In genomic region chrX:38205037-38205436, GRCh38 we compare ENCODE assay signal across 27 cellular contexts. TPM values are rescaled to one million over a fixed set of nuclear protein-coding genes. Genes with fewer than 3 reads are reported as not detected.
DNase-seq lines count a peak whose midpoint lies in the region; ATAC-seq, FAIRE-seq and TF ChIP-seq lines count a peak whose summit lies in the region.
"Had no signal": no experiment of that assay in that cellular context is flagged by ENCODE, and none has a peak within 500 bp of the region (broad histone marks: within the 10 kb centered on the region; RNA-seq: fewer than 3 reads in every experiment).

No MANE protein-coding gene starts in this region.

- ATAC-seq in HG02870 (IDR thresholded peaks at IDR 0.05; ENCODE audit: unreplicated experiment) (peak; percentile 89), GM12878 (peak; percentile 79), HG03039 (IDR thresholded peaks at IDR 0.05; ENCODE audit: unreplicated experiment) (no peak), aorta (ENCODE audit: low FRiP score) (no peak)
- ATAC-seq: activated T-cell treated with anti-CD3 and anti-CD28 coated beads, Interleukin-2, amount 50 U/mL, for 4 hours; CD8-positive, alpha-beta T cell; stimulated activated naive CD8-positive, alpha-beta T cell treated with anti-CD3 and anti-CD28 coated beads, Interleukin-15, Interleukin-2, amounts not matched to agents 100 U/mL and 50 U/mL, for 24 hours; WTC11 had no signal

- no peak for TF ChIP-seq RAD21 in GM12878 (IDR thresholded peaks at IDR 0.05; ENCODE audit: insufficient read depth, low read depth, low read length)

- H3K4me1 ChIP-seq in GM12878 (ENCODE audit: control insufficient read depth, insufficient read depth, low read length), result 0 out of 2 replicates have a peak, but pooled peaks cover 4% of the 10 kb centered on the region
- H3K4me1 ChIP-seq in aorta (ENCODE audit: control insufficient read depth in 1 of 2, insufficient read depth in 2 of 2, low read length in 2 of 2), result no peaks in the 10 kb centered on the region
- H3K4me1 ChIP-seq: ascending aorta, SJSA1, tibial artery had no signal

- no peak overlapping the region for H3K27ac ChIP-seq in GM12878 (ENCODE audit: control insufficient read depth, insufficient read depth)
- H3K27ac ChIP-seq in aorta (ENCODE audit: low read depth in 1 of 2, low read length in 2 of 2), result no peak overlapping the region
- H3K27ac ChIP-seq: ascending aorta, SJSA1, tibial artery had no signal

- peaks cover 0 to 4% (median 1%) of the 10 kb centered on the region in 3 donors for H3K27me3 Mint-ChIP-seq in CD14-positive monocyte (ENCODE audit: low read depth in 3 of 3)

- H3K36me3 Mint-ChIP-seq in CD14-positive monocyte, result no peaks in the 10 kb centered on the region
- H3K36me3 Mint-ChIP-seq: CD8-positive, alpha-beta T cell; WTC11 had no signal

- H3K9me3 ChIP-seq in GM12878 (replicated peaks; ENCODE audit: control insufficient read depth, insufficient read depth, low read length), result no peaks in the 10 kb centered on the region
- H3K9me3 ChIP-seq in aorta (ENCODE audit: control insufficient read depth, low read length), result no peaks in the 10 kb centered on the region
- H3K9me3 ChIP-seq: ascending aorta, SJSA1 had no signal

- intact Hi-C loops in GM12878 (cut with micrococcal nuclease; ENCODE audit: unreplicated experiment) (no loop called here), aorta (cut with DNase I) (no loop called here), CD14-positive monocyte (cut with micrococcal nuclease) (no loop called here)

- TF ChIP-seq CTCF in GM12865 (IDR thresholded peaks at IDR 0.05; ENCODE audit: insufficient read depth, low read depth, low read length, missing control alignments), result no peak
- TF ChIP-seq CTCF in GM12878 (IDR thresholded peaks at IDR 0.05 in 2 of 3, conservative IDR thresholded peaks at IDR 0.05 in 1 of 3; ENCODE audit: control insufficient read depth in 2 of 3, extremely low read depth in 1 of 3, insufficient read depth in 1 of 3, low read depth in 3 of 3, low read length in 3 of 3), result no peak
- no peak for TF ChIP-seq CTCF in CD14-positive monocyte (IDR thresholded peaks at IDR 0.05)

- TF ChIP-seq EP300 in GM12878 (IDR thresholded peaks at IDR 0.05; ENCODE audit: borderline replicate concordance in 1 of 2, control insufficient read depth in 1 of 2, low read depth in 2 of 2, low read length in 2 of 2), result no peak

- H3K9ac ChIP-seq in GM12878 (ENCODE audit: control insufficient read depth, insufficient read depth, low read length), result no peak overlapping the region

- H3K4me3 ChIP-seq in GM12865 (ENCODE audit: low read depth, low read length) (no peak overlapping the region), GM12878 (no peak overlapping the region), aorta (ENCODE audit: low read length in 2 of 2) (no peak overlapping the region)
- H3K4me3 ChIP-seq: ascending aorta, lung, SJSA1, smooth muscle cell, tibial artery had no signal

- RAD21 ChIA-PET in GM12878 (lab: Charles Lee; ENCODE audit: unreplicated experiment), result no interaction called here

- CTCF ChIA-PET in GM12878 (lab: Yijun Ruan, JAX), result no interaction called here

- no peak for TF ChIP-seq POLR2A in GM12878 (IDR thresholded peaks at IDR 0.05; ENCODE audit: low read depth, low read length)

- H4K20me1 ChIP-seq in GM12878 (ENCODE audit: control insufficient read depth, insufficient read depth), result no peaks in the 10 kb centered on the region

- H3K4me2 ChIP-seq in GM12878 (ENCODE audit: control insufficient read depth, insufficient read depth), result no peak overlapping the region
- H3K4me2 ChIP-seq: smooth muscle cell had no signal

- DNase-seq in GM12865 (ENCODE audit: low read depth) (peak; percentile 21), NAMALWA (ENCODE audit: low spot score) (peak; percentile 60), GM12878 (ENCODE audit: low read depth, low spot score) (peak; percentile 4), RKO (ENCODE audit: low spot score) (no peak), aorta (no peak), CD14-positive monocyte (ENCODE audit: low spot score) (no peak)
- DNase-seq: activated naive CD4-positive, alpha-beta T cell treated with anti-CD3 and anti-CD28 coated beads for 36 hours; activated T-cell treated with anti-CD3 and anti-CD28 coated beads, Interleukin-2, amount 50 U/mL, for 4 hours; CD8-positive, alpha-beta T cell; DMS79; erythroblast; GOT3; islet precursor cell; NCI-H146; NCI-H2171; NCI-H526 treated with DMSO at 0.1 percent for 48 hours; stimulated activated CD4-positive, alpha-beta T cell treated with anti-CD3 and anti-CD28 coated beads, Interleukin-2, amount 100 ng/mL, for 48 hours; stimulated activated naive CD8-positive, alpha-beta T cell treated with anti-CD3 and anti-CD28 coated beads, Interleukin-15, Interleukin-2, amounts not matched to agents 100 U/mL and 50 U/mL, for 24 hours; tibial artery had no signal

- in situ Hi-C loops in GM12878 (cut with MboI), result no loop called here

- H3K27me3 ChIP-seq in GM12878 (replicated peaks in 1 of 2; ENCODE audit: control insufficient read depth in 2 of 2, insufficient read depth in 2 of 2, low read length in 1 of 2) (no peaks in the 10 kb centered on the region), aorta (ENCODE audit: control insufficient read depth in 1 of 2, insufficient read depth in 2 of 2, low read length in 1 of 2) (no peaks in the 10 kb centered on the region)
- H3K27me3 ChIP-seq: ascending aorta, SJSA1, tibial artery had no signal

- FAIRE-seq in GM12878 (lab: Jason Lieb, UNC), result peak; percentile 23
- FAIRE-seq: frontal cortex had no signal

- no TSS peak for BruUV-seq in GM12878 (replicated peaks; lab: Mats Ljungman, UMichigan)

- H3K4me3 Mint-ChIP-seq in CD14-positive monocyte, result no peak overlapping the region
- H3K4me3 Mint-ChIP-seq: activated naive CD4-positive, alpha-beta T cell treated with anti-CD3 and anti-CD28 coated beads for 36 hours; activated T-cell treated with anti-CD3 and anti-CD28 coated beads, Interleukin-2, amount 50 U/mL, for 4 hours; CD8-positive, alpha-beta T cell; WTC11 had no signal

- H3K9me3 Mint-ChIP-seq in CD14-positive monocyte, result peaks cover 0 to 7% (median 0%) of the 10 kb centered on the region in 7 donors
- H3K9me3 Mint-ChIP-seq: activated naive CD4-positive, alpha-beta T cell treated with anti-CD3 and anti-CD28 coated beads for 36 hours; activated T-cell treated with anti-CD3 and anti-CD28 coated beads, Interleukin-2, amount 50 U/mL, for 4 hours; CD8-positive, alpha-beta T cell had no signal

- WGBS in GM12878 (ENCODE audit: insufficient coverage, insufficient replicate concordance, low lambda C conversion rate, missing lambda C conversion rate), result 3% methylated on average over 3 of the region's 3 CpGs
- 63 to 93% methylated on average over 3 of the region's 3 CpGs for WGBS in aorta, 2 donors

- H2AFZ ChIP-seq in GM12878 (ENCODE audit: control insufficient read depth, low read depth, low read length), result no peak overlapping the region

- POLR2A ChIA-PET in GM12878 (lab: Charles Lee), result no interaction called here

- H3K79me2 ChIP-seq in GM12878 (ENCODE audit: control insufficient read depth, insufficient read depth, low read length), result no peaks in the 10 kb centered on the region

- SMC1A ChIA-PET in GM12878 (lab: Charles Lee; ENCODE audit: uncharacterized antibody, unreplicated experiment), result no interaction called here

- H3K36me3 ChIP-seq in GM12878 (ENCODE audit: control insufficient read depth in 2 of 2, insufficient read depth in 2 of 2, low read length in 1 of 2) (no peaks in the 10 kb centered on the region), aorta (ENCODE audit: control insufficient read depth in 1 of 2, insufficient read depth in 2 of 2, low read length in 1 of 2) (no peaks in the 10 kb centered on the region)
- H3K36me3 ChIP-seq: ascending aorta, SJSA1, tibial artery had no signal

- no peak overlapping the region for H3K27ac Mint-ChIP-seq in CD14-positive monocyte
- H3K27ac Mint-ChIP-seq: activated naive CD4-positive, alpha-beta T cell treated with anti-CD3 and anti-CD28 coated beads for 36 hours; CD8-positive, alpha-beta T cell; WTC11 had no signal

- H3K4me1 Mint-ChIP-seq in CD14-positive monocyte, result peaks cover 6% of the 10 kb centered on the region

TF ChIP-seq in GM12878, 131 proteins besides CTCF, POLR2A, EP300 and RAD21 (continues in another document):
- TF ChIP-seq ZNF24 (IDR thresholded peaks at IDR 0.05) (no peak), SPI1 (IDR thresholded peaks at IDR 0.05; ENCODE audit: borderline replicate concordance, insufficient read depth, low read depth, low read length) (peak; percentile 80; the same call in 1 of the 2 replicates), TCF12 (IDR thresholded peaks at IDR 0.05; ENCODE audit: low read depth, low read length) (peak; percentile 63; the same call in 1 of the 2 replicates), NR2F1 (conservative IDR thresholded peaks at IDR 0.05) (no peak), POLR2AphosphoS5 (IDR thresholded peaks at IDR 0.05; ENCODE audit: low read length) (no peak), HCFC1 (IDR thresholded peaks at IDR 0.05; ENCODE audit: low read length) (no peak), BACH1 (IDR thresholded peaks at IDR 0.05; ENCODE audit: borderline replicate concordance) (no peak)

RNA-seq across cellular contexts. Expression of gene SRPX, which starts 15.6 kb away (rescaled TPM):
- 0.34 and 0.42 TPM in 2 replicates for total RNA-seq in GM12878 (2013; cell fraction: nucleolus; rRNA removed)
- total RNA-seq in GM12878 (2014; rRNA removed) (0.06 TPM in 1 of 2 replicates, not detected in the other), GM12878 (2014; rRNA removed; fragmentation: Illumina TruSeq; extraction: Trizol) (0.13 and 0.14 TPM in 2 replicates), GM12878 (2021) (0.18 and 0.29 TPM in 2 replicates), aorta (100 to 1,000 TPM in 1 of 2 donors, 10 to 100 TPM in 1; 74.8 to 110 TPM)
- not detected for polyA plus RNA-seq in GM12878 (2011; ENCODE audit: low read depth)
- polyA plus RNA-seq in GM12878 (2011; rRNA removed) (0.16 and 0.29 TPM in 2 replicates), GM12878 (2014; fragmentation: Illumina TruSeq; extraction: Trizol) (0.24 TPM in 2 replicates), GM12878 (2014; fragmentation: Nextera tagmentation; extraction: Ambion mirVana) (under 1 TPM in 1 of 2 experiments, not detected in 1; 0.05 TPM), GM12878 (2014; rRNA removed) (0.24 TPM in 1 of 2 replicates, not detected in the other), GM12878 (2016; fragmentation: Nextera tagmentation; extraction: Ambion mirVana) (under 1 TPM; 0.23 to 0.79 TPM), aorta (10 to 100 TPM; 14.1 to 39.8 TPM), CD14-positive monocyte (not detected)
- 0.08 and 0.19 TPM in 2 replicates for polyA plus RNA-seq in GM12878 (2011; cell fraction: cytosol; rRNA removed)
- polyA plus RNA-seq in GM12878 (2011; cell fraction: nucleus; rRNA removed), result 0.19 and 0.28 TPM in 2 replicates
- polyA plus RNA-seq in GM12878 (2012), result 0.11 TPM in 1 of 2 replicates, not detected in the other
- polyA minus RNA-seq in GM12878 (2011; rRNA and poly(A)+ RNA removed), result 0.10 TPM in 1 of 2 replicates, not detected in the other
- not detected in 2 replicates for polyA minus RNA-seq in GM12878 (2011; cell fraction: cytosol; rRNA and poly(A)+ RNA removed)
- polyA minus RNA-seq in GM12878 (2011; cell fraction: nucleus; rRNA and poly(A)+ RNA removed), result not detected in 2 replicates
- total RNA-seq: activated naive CD4-positive, alpha-beta T cell treated with anti-CD3 and anti-CD28 coated beads for 36 hours; CD8-positive, alpha-beta T cell had no signal

Comparison
In these comparisons a context has a peak if more than half of its experiments do, and no peak if none do; other contexts are left out.
1. DNase-seq: peak in GM12865 (single experiment), NAMALWA (single experiment) and GM12878 (single experiment); none in RKO (single experiment), aorta (0 of 2) and CD14-positive monocyte (single experiment).
2. ATAC-seq: peak in HG02870 (single experiment) and GM12878 (single experiment); none in HG03039 (single experiment) and aorta (single experiment).
3. RNA of gene SRPX, which starts 15.6 kb away (polyA plus RNA-seq): 14.1 to 39.8 TPM in aorta; 0.05 to 0.79 TPM in GM12878 and not detected in CD14-positive monocyte; every median in the first group is over 4 times any median in the second.